ENCODE assay signal across 8 cellular contexts in the genomic region with DNA sequence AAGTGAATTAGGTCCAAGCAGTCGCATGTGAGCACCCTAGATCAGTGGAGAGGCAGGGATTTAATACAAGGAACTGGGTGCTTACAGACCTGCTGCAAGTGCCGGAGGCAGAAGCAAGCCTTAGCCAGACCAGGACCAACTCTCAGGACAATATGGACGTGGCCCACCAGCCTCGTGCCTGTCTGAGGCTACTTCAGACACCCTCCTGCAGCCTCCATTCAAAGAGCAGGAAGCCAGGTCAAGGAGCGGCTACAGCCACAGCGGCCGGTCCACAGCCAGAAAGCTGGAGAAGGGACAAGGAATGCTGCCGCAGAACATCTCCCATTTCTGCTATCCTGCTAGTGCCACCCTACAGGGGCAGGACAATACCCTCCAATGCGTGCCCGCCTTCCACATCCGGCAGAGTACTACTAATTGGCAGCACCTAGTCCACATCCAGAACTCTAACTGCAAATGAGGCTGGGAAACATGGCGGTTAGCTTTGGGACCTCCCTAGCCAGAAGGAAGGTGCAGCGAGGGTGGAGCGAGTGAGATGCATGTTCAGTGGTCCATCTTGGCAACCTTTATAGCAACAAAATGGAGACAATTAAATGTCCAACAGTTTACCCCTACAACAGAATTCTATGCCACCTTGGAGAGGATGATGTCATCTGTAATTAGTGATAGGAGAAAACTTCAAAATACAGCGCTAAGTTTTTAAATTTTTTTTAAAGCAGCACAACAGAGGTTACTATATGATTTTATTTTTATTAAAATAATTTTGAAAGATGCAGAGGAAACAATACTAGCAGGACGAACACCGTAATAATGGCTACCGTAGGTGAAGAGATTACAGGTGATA. TPM values are rescaled to one million over a fixed set of nuclear protein-coding genes. Genes with fewer than 3 reads are reported as not detected.
DNase-seq lines count a peak whose midpoint lies in the region; ATAC-seq and TF ChIP-seq lines count a peak whose summit lies in the region.

No MANE protein-coding gene starts in this region.

- peak overlapping the region; percentile 88; the same call in 1 of the 2 replicates for H3K4me3 ChIP-seq in PC-9
- H3K4me3 ChIP-seq in esophagus (ENCODE audit: low read depth in 1 of 2, low read length in 2 of 2), result no peak overlapping the region
- peak overlapping the region; percentile 92 for H3K4me3 ChIP-seq in psoas muscle

- peak overlapping the region; percentile 78; the same call in 1 of the 2 replicates for H2AFZ ChIP-seq in PC-9

- H3K27me3 ChIP-seq in PC-9 (ENCODE audit: insufficient read depth, low read depth), result no peaks in the 10 kb centered on the region
- no peaks in the 10 kb centered on the region for H3K27me3 ChIP-seq in esophagus (ENCODE audit: control insufficient read depth in 1 of 2, insufficient read depth in 2 of 2, low read length in 2 of 2)
- no peaks in the 10 kb centered on the region for H3K27me3 ChIP-seq in psoas muscle (ENCODE audit: insufficient read depth in 3 of 3, low read length in 2 of 3)

- CTCF ChIA-PET in PC-9 (lab: Charles Lee), result no interaction called here

- peak overlapping the region; percentile 94; the same call in 1 of the 2 replicates for H3K9ac ChIP-seq in ES-I3 (ENCODE audit: low read depth, low read length)

- WGBS in esophagus, 2 donors, result 87 to 90% methylated on average over 18 of the region's 18 CpGs
- 87 to 91% (median 88%) methylated on average over 18 of the region's 18 CpGs for WGBS in psoas muscle, 3 donors

- in situ Hi-C loops in ACHN (cut with HindIII; ENCODE audit: low pct_ligation_motif_present, low pct_unique_long_range_greater_than_20kb, low sequenced_read_pairs), result no loop called here

- DNase-seq in PC-9 (no peak), psoas muscle (no peak), ureter (ENCODE audit: low spot score) (no peak), ACHN (no peak)

- no peak overlapping the region for H3K27ac ChIP-seq in PC-9
- H3K27ac ChIP-seq in esophagus (ENCODE audit: low read depth in 2 of 2, low read length in 1 of 2), result peak overlapping the region; percentile 47 to 64
- no peak overlapping the region for H3K27ac ChIP-seq in psoas muscle

- H3K9me3 ChIP-seq in ES-I3 (ENCODE audit: control insufficient read depth, insufficient read depth, low read length) (no peaks in the 10 kb centered on the region), PC-9 (ENCODE audit: insufficient read depth, low read depth) (no peaks in the 10 kb centered on the region), esophagus (ENCODE audit: control insufficient read depth in 2 of 2, insufficient read depth in 1 of 2, low read depth in 1 of 2, low read length in 1 of 2) (no peaks in the 10 kb centered on the region), psoas muscle (no peaks in the 10 kb centered on the region)

- H3K4me1 ChIP-seq in ES-I3 (ENCODE audit: insufficient read depth, low read length) (0 out of 2 replicates have a peak, but pooled peaks cover 4% of the 10 kb centered on the region), PC-9 (replicated peaks; ENCODE audit: insufficient read depth) (no peaks in the 10 kb centered on the region), esophagus (ENCODE audit: control insufficient read depth in 2 of 2, insufficient read depth in 2 of 2, low read length in 1 of 2) (peaks cover 0 to 3% of the 10 kb centered on the region in 2 donors), psoas muscle (peaks cover 40% of the 10 kb centered on the region)

- BruUV-seq in PC-9 (replicated peaks; lab: Mats Ljungman, UMichigan), result no TSS peak

- H3K79me2 ChIP-seq in PC-9 (ENCODE audit: low read depth), result peaks cover 11% of the 10 kb centered on the region

- ATAC-seq in psoas muscle, result no peak
- ATAC-seq in HG02571 (IDR thresholded peaks at IDR 0.05; ENCODE audit: unreplicated experiment), result no peak
- ATAC-seq in GM19452 (IDR thresholded peaks at IDR 0.05; ENCODE audit: unreplicated experiment), result no peak

- no peaks in the 10 kb centered on the region for H3K9me2 ChIP-seq in PC-9 (ENCODE audit: insufficient read depth)

- intact Hi-C loops in PC-9 (cut with micrococcal nuclease; ENCODE audit: unreplicated experiment), result no loop called here
- intact Hi-C loops in psoas muscle (cut with DNase I), result loop anchor here (10.0 kb wide), 4 partner anchors 487 to 987 kb away; partner anchors contain the start of genes POLR1E (in 1 of the 2) and SLC25A51 (in 1 of the 2)

- H3K4me2 ChIP-seq in PC-9, result peak overlapping the region; percentile 81

- POLR2A ChIA-PET in PC-9 (lab: Charles Lee; ENCODE audit: unreplicated experiment), result no interaction called here

- H3K36me3 ChIP-seq in ES-I3 (ENCODE audit: insufficient read depth, low read length) (no peaks in the 10 kb centered on the region), PC-9 (ENCODE audit: low read depth) (no peaks in the 10 kb centered on the region), esophagus (ENCODE audit: control insufficient read depth in 2 of 2, insufficient read depth in 2 of 2, low read length in 1 of 2) (peaks cover 0 to 7% of the 10 kb centered on the region in 2 donors), psoas muscle (ENCODE audit: insufficient read depth in 1 of 2, low read depth in 1 of 2) (peaks cover 6 to 9% of the 10 kb centered on the region in 2 donors)

- no peaks in the 10 kb centered on the region for H4K20me1 ChIP-seq in PC-9 (ENCODE audit: insufficient read depth)

- H3F3A ChIP-seq in PC-9 (ENCODE audit: insufficient read depth, low read depth), result no peaks in the 10 kb centered on the region

- TF ChIP-seq CTCF in PC-9 (conservative IDR thresholded peaks at IDR 0.05), result no peak
- TF ChIP-seq CTCF in psoas muscle (IDR thresholded peaks at IDR 0.05), result no peak

RNA-seq across cellular contexts. Expression of gene ALDH1B1, which starts 1.0 kb away (rescaled TPM):
- total RNA-seq in PC-9 (2021), result 13.1 and 18.9 TPM in 2 replicates
- polyA plus RNA-seq in esophagus, result 10 to 100 TPM in 1 of 2 donors, 1 to 10 TPM in 1; 2.9 to 12.3 TPM
- 100 to 1,000 TPM in 3 of 4 donors, 10 to 100 TPM in 1; 24.9 to 120 (median 107) TPM for total RNA-seq in psoas muscle
- 10 to 100 TPM; 34.3 to 46.9 (median 45.3) TPM for polyA plus RNA-seq in psoas muscle
- total RNA-seq in ureter, result 36.8 TPM

RNA-seq across cellular contexts. Expression of gene IGFBPL1, which starts 32.8 kb away (rescaled TPM):
- total RNA-seq in PC-9 (2021) (not detected in 2 replicates), psoas muscle (under 1 TPM in 2 of 4 donors, not detected in 2; 0.42 to 0.51 TPM), ureter (not detected)
- polyA plus RNA-seq in esophagus (under 1 TPM in 1 of 2 donors, not detected in 1; 0.02 TPM), psoas muscle (under 1 TPM in 1 of 3 donors, not detected in 2; 0.10 TPM)

Comparison
In these comparisons a context has a peak if more than half of its experiments do, and no peak if none do; other contexts are left out.
1. H3K27ac ChIP-seq: peak in esophagus (2 of 2); none in PC-9 (single experiment) and psoas muscle (single experiment).
2. H3K4me3 ChIP-seq: peak in PC-9 (single experiment) and psoas muscle (single experiment); none in esophagus (0 of 2).